In the genomic region with DNA sequence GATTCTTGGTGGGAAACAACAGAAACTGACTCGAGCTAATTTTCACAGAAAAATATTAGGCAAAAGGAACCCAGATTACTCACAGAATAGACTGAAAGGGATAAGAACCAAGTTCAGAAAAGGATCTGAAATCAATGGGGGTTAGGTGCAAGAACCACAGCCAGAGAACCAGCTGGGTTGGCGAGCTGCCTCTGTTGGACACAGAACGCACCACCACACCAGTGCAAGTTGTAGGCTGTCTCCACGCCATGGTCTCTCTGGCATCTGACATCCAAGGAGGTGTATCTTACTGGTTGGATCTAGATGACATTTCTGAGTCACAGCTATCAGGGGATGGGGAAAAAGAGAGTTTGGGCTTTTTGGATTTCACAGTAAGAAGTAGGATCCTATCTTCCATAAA, we compare ENCODE assay signal across 9 cellular contexts. TPM values are rescaled to one million over a fixed set of nuclear protein-coding genes. Genes with fewer than 3 reads are reported as not detected.
"Had no signal": no experiment of that assay in that cellular context is flagged by ENCODE, and none has a peak within 500 bp of the region (broad histone marks: within the 10 kb centered on the region; RNA-seq: fewer than 3 reads in every experiment).

No MANE protein-coding gene starts in this region.

- H3K36me3 ChIP-seq: HAP-1 had no signal

- ATAC-seq: HCT116 had no signal

- H2AFZ ChIP-seq: GM23248 had no signal

- H3K4me1 ChIP-seq: HAP-1 had no signal

- H3K27ac ChIP-seq: GM23248 had no signal

- DNase-seq: GM23248, GOT3, H7, H9, HCEC 1CT, HFFc6 had no signal

- FAIRE-seq: H54 had no signal

- H3K4me3 Mint-ChIP-seq: H9, HFFc6 had no signal

- H3K9me3 Mint-ChIP-seq: H9, HFFc6 had no signal

- H3K4me1 Mint-ChIP-seq: H9 had no signal

- H3K27ac Mint-ChIP-seq: H9, HFFc6 had no signal

- H3K9me3 ChIP-seq: HAP-1 had no signal

- H3K9ac ChIP-seq: GM23248 had no signal

- H3K4me3 ChIP-seq: GM23248, HAP-1 had no signal

RNA-seq across cellular contexts. Expression of gene ONECUT2, which starts 18.6 kb away (rescaled TPM):
- total RNA-seq: GM23248 had no signal
